In genomic region chr2:216371756-216372702, GRCh38 we compare ENCODE assay signal across 8 cellular contexts. TPM values are rescaled to one million over a fixed set of nuclear protein-coding genes. Genes with fewer than 3 reads are reported as not detected.
A peak's percentile ranks its signal among the peaks of the same experiment; 100 is the strongest.
DNase-seq lines count a peak whose midpoint lies in the region; ATAC-seq lines count a peak whose summit lies in the region.

Gene MARCHF4, minus strand, starts transcription at chr2:216372483. Its CDS starts 2,223 bp downstream, at chr2:216370260.

- no peak within 1 kb of the TSS for H4K5ac ChIP-seq in mesendoderm (ENCODE audit: low read length)

- ATAC-seq in GM21360 (IDR thresholded peaks at IDR 0.05; ENCODE audit: unreplicated experiment) = no peak

- H3K4me2 ChIP-seq in mesendoderm (ENCODE audit: low read length) = peak within 1 kb of the TSS; percentile 59

- H3K18ac ChIP-seq in mesendoderm (ENCODE audit: low read length) = peak within 1 kb of the TSS; percentile 20

- peak within 1 kb of the TSS; percentile 65 for H3K56ac ChIP-seq in mesendoderm (ENCODE audit: low read length)

- H3K4ac ChIP-seq in mesendoderm (ENCODE audit: low read depth, low read length) = no peak within 1 kb of the TSS

- H3K79me1 ChIP-seq in mesendoderm (ENCODE audit: low read length) = no peaks in the 10 kb centered on the region

- H3K36me3 ChIP-seq in mesendoderm (ENCODE audit: control insufficient read depth, insufficient read depth, low read length) = no peaks in the 10 kb centered on the region

- H3K9ac ChIP-seq in mesendoderm (ENCODE audit: low read length) = peak within 1 kb of the TSS; percentile 8

- WGBS in mesendoderm (ENCODE audit: extremely low coverage, insufficient coverage, low lambda C conversion rate) = no CpG with 5 or more reads among the region's 60 CpGs

- no peak within 1 kb of the TSS for H2BK120ac ChIP-seq in mesendoderm (ENCODE audit: low read depth, low read length)

- no peaks in the 10 kb centered on the region for H3K27me3 ChIP-seq in mesendoderm (ENCODE audit: insufficient read depth, low read length, poor library complexity)

- no peak within 1 kb of the TSS for H4K8ac ChIP-seq in mesendoderm (ENCODE audit: low read depth, low read length)

- no peak within 1 kb of the TSS for H2BK15ac ChIP-seq in mesendoderm (replicated peaks; ENCODE audit: low read depth)

- H3K23ac ChIP-seq in mesendoderm (ENCODE audit: low read length) = no peak within 1 kb of the TSS

- H2AK5ac ChIP-seq in mesendoderm (ENCODE audit: low read length) = no peak within 1 kb of the TSS

- DNase-seq in 8988T (peak; percentile 62), GOT3 (lab: John Stamatoyannopoulos, UW) (peak; percentile 28), NCI-H69 (lab: John Stamatoyannopoulos, UW) (peak; percentile 90), epidermal melanocyte (ENCODE audit: insufficient read length, low spot score) (peak; percentile 71), mesendoderm (peak; percentile 94)
- peak; percentile 75 for DNase-seq in activated T-cell treated with anti-CD3 and anti-CD28 coated beads, Interleukin-2, amount 50 U/mL, for 1 hour
- DNase-seq in stimulated activated CD8-positive, alpha-beta memory T cell treated with anti-CD3 and anti-CD28 coated beads, Interleukin-15, amount 100 ng/mL, for 1 hour (ENCODE audit: low read depth) = peak; percentile 48

- H3K4me3 ChIP-seq in mesendoderm (ENCODE audit: low read length) = peak within 1 kb of the TSS; percentile 25

- no peak within 1 kb of the TSS for H3K27ac ChIP-seq in mesendoderm (ENCODE audit: low read depth, low read length)

- H2BK5ac ChIP-seq in mesendoderm (ENCODE audit: low read length) = no peak within 1 kb of the TSS

- H3K79me2 ChIP-seq in mesendoderm (ENCODE audit: control insufficient read depth, insufficient read depth, low read length) = no peaks in the 10 kb centered on the region

- peaks cover 3% of the 10 kb centered on the region for H3K4me1 ChIP-seq in mesendoderm (ENCODE audit: control insufficient read depth, low read depth, low read length)

RNA-seq across cellular contexts. Expression of gene MARCHF4, which starts in this region (rescaled TPM):
- 0.93 TPM for polyA plus RNA-seq in mesendoderm (2013, experiment 1 of 2)
- polyA plus RNA-seq in mesendoderm (2013, experiment 2 of 2) = 0.80 TPM

Comparison
In these comparisons a context has a peak if more than half of its experiments do, and no peak if none do; other contexts are left out.
1. DNase-seq: peak in every context shown above with its lines; median percentile 94 in mesendoderm; 90 in NCI-H69; 75 in activated T-cell treated with anti-CD3 and anti-CD28 coated beads, Interleukin-2, amount 50 U/mL, for 1 hour; 71 in epidermal melanocyte; 62 in 8988T; 48 in stimulated activated CD8-positive, alpha-beta memory T cell treated with anti-CD3 and anti-CD28 coated beads, Interleukin-15, amount 100 ng/mL, for 1 hour; 28 in GOT3.